8 cellular contexts compared by ENCODE assay signal in genomic region chr9:137168907-137169763, GRCh38. TPM values are rescaled to one million over a fixed set of nuclear protein-coding genes. Genes with fewer than 3 reads are reported as not detected.
DNase-seq lines count a peak whose midpoint lies in the region; ATAC-seq and TF ChIP-seq lines count a peak whose summit lies in the region.

No MANE protein-coding gene starts in this region.

- H3K36me3 ChIP-seq in GM06990 (ENCODE audit: control insufficient read depth, insufficient read depth, low read length): no peaks in the 10 kb centered on the region

- no peak for TF ChIP-seq POLR2A in erythroblast (IDR thresholded peaks at IDR 0.05; ENCODE audit: low read length)

- no peak for ATAC-seq in GM19395 (IDR thresholded peaks at IDR 0.05; ENCODE audit: unreplicated experiment)

- DNase-seq in GM06990 (ENCODE audit: extremely low read depth, insufficient read length): peak; percentile 82
- peak; percentile 90 for DNase-seq in LNCaP clone FGC (ENCODE audit: low read depth)
- DNase-seq in SK-MEL-5 (ENCODE audit: low read depth, low spot score): peak; percentile 30
- peak; percentile 42 to 72 for DNase-seq in erythroblast (lab: John Stamatoyannopoulos, UW)
- peak; percentile 54 for DNase-seq in occipital lobe (lab: John Stamatoyannopoulos, UW)
- no peak for DNase-seq in NAMALWA (ENCODE audit: low spot score)
- DNase-seq in foreskin melanocyte: no peak

- H3K27me3 ChIP-seq in GM06990 (replicated peaks; ENCODE audit: control insufficient read depth, insufficient read depth, low read length): no peaks in the 10 kb centered on the region; the same call in 1 of the 2 replicates

- in situ Hi-C loops in SK-MEL-5 (cut with HindIII; ENCODE audit: low pct_unique_long_range_greater_than_20kb, low sequenced_read_pairs): no loop called here

- TF ChIP-seq CTCF in GM06990 (IDR thresholded peaks at IDR 0.05; ENCODE audit: insufficient read depth, low read length, poor library complexity, severe bottlenecking): no peak
- TF ChIP-seq CTCF in LNCaP clone FGC (IDR thresholded peaks at IDR 0.05; ENCODE audit: control insufficient read depth, extremely low read depth, insufficient read depth): no peak

- H3K4me3 ChIP-seq in GM06990 (replicated peaks; ENCODE audit: low read depth, low read length) (peak overlapping the region; percentile 58), LNCaP clone FGC (ENCODE audit: low read depth, low read length) (peak overlapping the region; percentile 64)

RNA-seq across cellular contexts. Expression of gene LRRC26, which starts 0.7 kb away (rescaled TPM):
- total RNA-seq in SK-MEL-5 (2014; rRNA removed; shearing (Covaris generic)): 0.40 TPM in 1 of 2 replicates, not detected in the other
- 0.43 and 0.81 TPM in 2 replicates for polyA plus RNA-seq in SK-MEL-5 (2015; cell fraction: cytosol; rRNA removed)
- polyA plus RNA-seq in SK-MEL-5 (2015; cell fraction: nucleus; rRNA removed): 0.83 TPM in 1 of 2 replicates, not detected in the other
- total RNA-seq in occipital lobe: 0.62 TPM

RNA-seq across cellular contexts. Expression of gene TMEM210, which starts 2.7 kb away (rescaled TPM):
- not detected in 2 replicates for total RNA-seq in SK-MEL-5 (2014; rRNA removed; shearing (Covaris generic))
- polyA plus RNA-seq in SK-MEL-5 (2015; cell fraction: cytosol; rRNA removed): not detected in 2 replicates
- polyA plus RNA-seq in SK-MEL-5 (2015; cell fraction: nucleus; rRNA removed): not detected in 2 replicates
- total RNA-seq in occipital lobe: not detected

RNA-seq across cellular contexts. Expression of gene ANAPC2, which starts 19.2 kb away (rescaled TPM):
- 9.0 and 12.0 TPM in 2 replicates for total RNA-seq in SK-MEL-5 (2014; rRNA removed; shearing (Covaris generic))
- polyA plus RNA-seq in SK-MEL-5 (2015; cell fraction: cytosol; rRNA removed): 28.6 and 34.7 TPM in 2 replicates
- polyA plus RNA-seq in SK-MEL-5 (2015; cell fraction: nucleus; rRNA removed): 228 and 280 TPM in 2 replicates
- 19.3 TPM for total RNA-seq in occipital lobe

RNA-seq across cellular contexts. Expression of gene SSNA1, which starts 19.3 kb away (rescaled TPM):
- total RNA-seq in SK-MEL-5 (2014; rRNA removed; shearing (Covaris generic)): 59.2 and 60.9 TPM in 2 replicates
- polyA plus RNA-seq in SK-MEL-5 (2015; cell fraction: cytosol; rRNA removed): 96.5 and 117 TPM in 2 replicates
- 29.2 and 31.6 TPM in 2 replicates for polyA plus RNA-seq in SK-MEL-5 (2015; cell fraction: nucleus; rRNA removed)
- total RNA-seq in occipital lobe: 13.4 TPM

RNA-seq across cellular contexts. Expression of gene GRIN1, which starts 30.2 kb away (rescaled TPM):
- total RNA-seq in SK-MEL-5 (2014; rRNA removed; shearing (Covaris generic)): 0.05 TPM in 1 of 2 replicates, not detected in the other
- polyA plus RNA-seq in SK-MEL-5 (2015; cell fraction: cytosol; rRNA removed): 0.24 and 0.51 TPM in 2 replicates
- polyA plus RNA-seq in SK-MEL-5 (2015; cell fraction: nucleus; rRNA removed): 0.07 and 0.88 TPM in 2 replicates
- total RNA-seq in occipital lobe: 31.2 TPM

Comparison
In these comparisons a context has a peak if more than half of its experiments do, and no peak if none do; other contexts are left out.
1. DNase-seq: peak in GM06990 (single experiment), LNCaP clone FGC (single experiment), SK-MEL-5 (single experiment), erythroblast (2 of 2) and occipital lobe (single experiment); none in NAMALWA (single experiment) and foreskin melanocyte (single experiment).